In the genomic region with DNA sequence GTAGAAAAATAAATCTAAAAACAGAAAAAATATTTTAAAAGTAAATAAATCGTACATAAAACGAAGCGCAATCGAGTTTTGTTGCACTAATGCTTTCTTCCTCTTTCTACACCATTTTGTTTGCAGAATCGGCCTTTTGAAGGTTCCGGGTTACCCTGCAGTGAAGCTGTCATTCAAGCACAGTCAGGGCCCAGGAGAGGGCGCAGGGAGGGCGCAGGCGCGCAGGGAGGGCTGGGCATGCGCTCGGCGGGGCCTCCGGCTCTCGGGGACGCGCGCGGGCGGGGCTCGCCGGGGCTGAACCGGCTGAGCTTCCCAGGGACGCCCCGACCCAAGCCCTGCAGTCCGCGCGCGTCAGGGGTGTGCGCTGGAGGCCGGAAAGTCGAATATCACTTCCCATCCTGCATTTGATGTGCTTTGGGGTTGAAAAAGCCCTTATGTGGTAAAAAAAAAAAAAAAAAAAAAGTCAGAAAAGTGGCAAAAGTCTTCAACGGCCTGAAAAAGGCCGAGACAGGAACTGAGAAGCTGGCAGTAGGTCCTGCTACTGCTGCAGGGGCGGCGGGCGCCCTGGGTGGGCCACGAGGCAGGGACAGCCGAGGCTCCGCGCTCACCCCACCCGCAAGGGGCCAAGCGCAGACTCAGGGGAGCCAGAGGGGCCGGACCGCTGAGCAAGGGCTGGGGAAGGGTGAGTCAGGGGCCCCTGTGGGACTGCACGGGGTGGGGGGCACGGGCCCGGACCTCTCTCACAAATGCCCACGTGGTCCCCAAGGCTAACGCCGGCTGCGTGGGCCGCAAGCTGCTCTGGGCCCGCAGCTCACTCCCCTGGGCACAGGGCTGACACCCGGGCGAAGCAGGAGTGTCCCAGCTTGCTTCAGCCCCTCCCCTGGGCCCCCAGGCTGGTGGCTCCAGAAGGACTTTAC, we compare ENCODE assay signal across 8 cellular contexts. TPM values are rescaled to one million over a fixed set of nuclear protein-coding genes. Genes with fewer than 3 reads are reported as not detected.
DNase-seq lines count a peak whose midpoint lies in the region; FAIRE-seq and TF ChIP-seq lines count a peak whose summit lies in the region.

No MANE protein-coding gene starts in this region.

- no peaks in the 10 kb centered on the region for H4K20me1 ChIP-seq in astrocyte (ENCODE audit: insufficient read depth, low read length)

- H2AFZ ChIP-seq in astrocyte (ENCODE audit: low read depth, low read length), result peak overlapping the region; percentile 43

- no peak overlapping the region for H3K27ac Mint-ChIP-seq in astrocyte (ENCODE audit: unreplicated experiment)

- peak overlapping the region; percentile 82 for H3K27ac ChIP-seq in astrocyte (ENCODE audit: low read depth, low read length)

- H3K9ac ChIP-seq in astrocyte (ENCODE audit: low read length), result peak overlapping the region; percentile 72

- H3K9me3 ChIP-seq in astrocyte (ENCODE audit: insufficient read depth, low read depth, low read length), result no peaks in the 10 kb centered on the region

- H3K27me3 Mint-ChIP-seq in astrocyte (ENCODE audit: low read depth, unreplicated experiment), result no peaks in the 10 kb centered on the region

- DNase-seq in HFF-Myc (ENCODE audit: extremely low read depth, low read depth) (peak; percentile 67), MV-4-11 (lab: John Stamatoyannopoulos, UW) (peak; percentile 97), T-helper 9 cell (peak; percentile 71), astrocyte (ENCODE audit: low read depth) (peak; percentile 70), hepatic stellate cell (ENCODE audit: low spot score) (peak; percentile 88), putamen (ENCODE audit: low spot score) (peak; percentile 95), urothelium cell line (ENCODE audit: low spot score) (peak; percentile 89)

- H3K4me2 ChIP-seq in astrocyte (ENCODE audit: low read length), result peak overlapping the region; percentile 73

- peaks cover 9% of the 10 kb centered on the region for H3K36me3 ChIP-seq in astrocyte (ENCODE audit: insufficient read depth, low read length)

- H3K4me1 Mint-ChIP-seq in astrocyte (ENCODE audit: low read depth, unreplicated experiment), result peaks cover 45% of the 10 kb centered on the region

- peaks cover 2% of the 10 kb centered on the region for H3K9me3 Mint-ChIP-seq in astrocyte (ENCODE audit: unreplicated experiment)

- H3K4me3 ChIP-seq in GM08714 (ENCODE audit: low read length) (peak overlapping the region; percentile 23; the same call in 1 of the 2 replicates), HFF-Myc (replicated peaks; ENCODE audit: low read depth, low read length) (no peak overlapping the region; the same call in 1 of the 2 replicates), astrocyte (ENCODE audit: insufficient read depth, low read depth, low read length) (peak overlapping the region; percentile 47)

- no peaks in the 10 kb centered on the region for H3K79me2 ChIP-seq in astrocyte (ENCODE audit: insufficient read depth, low read length)

- no peak overlapping the region for H3K4me3 Mint-ChIP-seq in astrocyte (ENCODE audit: unreplicated experiment)

- H3K27me3 ChIP-seq in astrocyte (ENCODE audit: insufficient read depth, low read length), result no peaks in the 10 kb centered on the region

- peaks cover 27% of the 10 kb centered on the region for H3K4me1 ChIP-seq in astrocyte (ENCODE audit: insufficient read depth, low read length)

- peak; percentile 46 for TF ChIP-seq CTCF in HFF-Myc (IDR thresholded peaks at IDR 0.05; ENCODE audit: low read depth, low read length, missing control alignments)
- TF ChIP-seq CTCF in astrocyte (IDR thresholded peaks at IDR 0.05; ENCODE audit: insufficient read depth, low read depth, low read length), result peak; percentile 8

- FAIRE-seq in astrocyte (lab: Jason Lieb, UNC) (no peak), urothelium cell line (lab: Jason Lieb, UNC) (no peak)

- peaks cover 16% of the 10 kb centered on the region for H3K36me3 Mint-ChIP-seq in astrocyte (ENCODE audit: low read depth, unreplicated experiment)

RNA-seq across cellular contexts. Expression of a gene that starts 40.5 kb away (rescaled TPM):
- 135 and 260 TPM in 2 replicates for total RNA-seq in astrocyte
